Comparison of ENCODE assay signal across 31 cellular contexts in the genomic region with DNA sequence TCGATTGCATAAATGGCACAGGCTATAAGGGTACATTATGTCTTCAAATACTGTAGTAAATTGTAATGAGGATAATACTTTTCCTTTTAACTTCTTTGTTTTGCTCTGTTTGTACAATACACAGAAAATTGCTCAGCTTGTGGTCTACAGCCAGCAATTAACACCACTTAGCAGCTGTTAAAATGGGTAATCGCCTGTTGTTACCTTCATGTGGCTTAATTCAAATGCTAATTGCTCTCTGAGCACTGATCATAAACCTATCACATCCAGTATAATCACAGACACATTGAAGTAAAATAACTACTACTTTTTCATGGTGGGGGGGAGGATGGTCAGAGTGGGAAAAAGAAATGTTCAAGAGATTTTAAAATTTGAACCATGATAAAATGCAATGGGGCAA.
DNase-seq lines count a peak whose midpoint lies in the region; ATAC-seq, FAIRE-seq and TF ChIP-seq lines count a peak whose summit lies in the region.
"Had no signal": no experiment of that assay in that cellular context is flagged by ENCODE, and none has a peak within 500 bp of the region (broad histone marks: within the 10 kb centered on the region; RNA-seq: fewer than 3 reads in every experiment).

No MANE protein-coding gene starts in this region.

- H3K27me3 Mint-ChIP-seq in activated CD8-positive, alpha-beta T cell treated with anti-CD3 and anti-CD28 coated beads for 36 hours, result no peaks in the 10 kb centered on the region
- H3K27me3 Mint-ChIP-seq in activated T-helper 1 cell treated with anti-CD3 and anti-CD28 coated beads, Interleukin-12 subunit alpha, Interleukin-12 subunit beta, Interleukin-2, Interleukin-4 antibody, amounts not matched to agents 30 ng/mL and 10 ng/mL and 1 ng/mL, durations not matched to agents 14 hours and 24 hours and 36 hours (ENCODE audit: insufficient read depth), result no peaks in the 10 kb centered on the region
- H3K27me3 Mint-ChIP-seq: activated CD4-positive, alpha-beta T cell treated with anti-CD3 and anti-CD28 coated beads for 36 hours; activated naive CD8-positive, alpha-beta T cell treated with anti-CD3 and anti-CD28 coated beads, Interleukin-2, amount 10 ng/mL, durations not matched to agents 7 days and 5 days; CD4-positive, alpha-beta memory T cell; effector memory CD8-positive, alpha-beta T cell; T-helper 17 cell had no signal

- intact Hi-C loops in activated CD8-positive, alpha-beta T cell treated with anti-CD3 and anti-CD28 coated beads for 36 hours (cut with micrococcal nuclease), result no loop called here
- intact Hi-C loops in activated T-helper 1 cell treated with anti-CD3 and anti-CD28 coated beads, Interleukin-12 subunit alpha, Interleukin-12 subunit beta, Interleukin-2, Interleukin-4 antibody, amounts not matched to agents 30 ng/mL and 10 ng/mL and 1 ng/mL, durations not matched to agents 14 hours and 24 hours and 36 hours (cut with micrococcal nuclease), result no loop called here

- no peak overlapping the region for H3K27ac Mint-ChIP-seq in activated CD8-positive, alpha-beta T cell treated with anti-CD3 and anti-CD28 coated beads for 36 hours
- H3K27ac Mint-ChIP-seq in activated T-helper 1 cell treated with anti-CD3 and anti-CD28 coated beads, Interleukin-12 subunit alpha, Interleukin-12 subunit beta, Interleukin-2, Interleukin-4 antibody, amounts not matched to agents 30 ng/mL and 10 ng/mL and 1 ng/mL, durations not matched to agents 14 hours and 24 hours and 36 hours, result no peak overlapping the region
- H3K27ac Mint-ChIP-seq: activated CD4-positive, alpha-beta T cell treated with anti-CD3 and anti-CD28 coated beads for 36 hours; activated naive CD8-positive, alpha-beta T cell treated with anti-CD3 and anti-CD28 coated beads, Interleukin-2, amount 10 ng/mL, durations not matched to agents 7 days and 5 days; CD4-positive, alpha-beta memory T cell; effector memory CD8-positive, alpha-beta T cell; T-helper 17 cell had no signal

- no peak for FAIRE-seq in D721Med (lab: Jason Lieb, UNC)
- FAIRE-seq: islet of Langerhans, urothelium cell line had no signal

- no peak for TF ChIP-seq CTCF in D721Med (IDR thresholded peaks at IDR 0.05; ENCODE audit: insufficient read depth, missing control alignments)
- no peak for TF ChIP-seq CTCF in activated CD8-positive, alpha-beta T cell treated with anti-CD3 and anti-CD28 coated beads for 36 hours (IDR thresholded peaks at IDR 0.05)

- no peak for ATAC-seq in activated CD4-positive, CD25-positive, alpha-beta regulatory T cell treated with anti-CD3 and anti-CD28 coated beads, Interleukin-2, amount 50 U/mL, for 24 hours
- no peak for ATAC-seq in activated CD8-positive, alpha-beta T cell treated with anti-CD3 and anti-CD28 coated beads for 36 hours
- ATAC-seq: activated CD4-positive, alpha-beta T cell treated with anti-CD3 and anti-CD28 coated beads for 36 hours; effector memory CD8-positive, alpha-beta T cell; esophagus mucosa; heart left ventricle; T-helper 17 cell had no signal

- H3K4me1 Mint-ChIP-seq in activated CD8-positive, alpha-beta T cell treated with anti-CD3 and anti-CD28 coated beads for 36 hours (ENCODE audit: low read depth), result no peaks in the 10 kb centered on the region
- H3K4me1 Mint-ChIP-seq in activated T-helper 1 cell treated with anti-CD3 and anti-CD28 coated beads, Interleukin-12 subunit alpha, Interleukin-12 subunit beta, Interleukin-2, Interleukin-4 antibody, amounts not matched to agents 30 ng/mL and 10 ng/mL and 1 ng/mL, durations not matched to agents 14 hours and 24 hours and 36 hours (ENCODE audit: low read depth), result no peaks in the 10 kb centered on the region
- H3K4me1 Mint-ChIP-seq: activated CD4-positive, alpha-beta T cell treated with anti-CD3 and anti-CD28 coated beads for 36 hours; activated naive CD8-positive, alpha-beta T cell treated with anti-CD3 and anti-CD28 coated beads, Interleukin-2, amount 10 ng/mL, durations not matched to agents 7 days and 5 days; CD4-positive, alpha-beta memory T cell; T-helper 17 cell had no signal

- CTCF ChIA-PET in activated CD8-positive, alpha-beta T cell treated with anti-CD3 and anti-CD28 coated beads for 36 hours (lab: Charles Lee), result no interaction called here

- no peaks in the 10 kb centered on the region for H3K36me3 Mint-ChIP-seq in activated CD8-positive, alpha-beta T cell treated with anti-CD3 and anti-CD28 coated beads for 36 hours (ENCODE audit: low read depth)
- H3K36me3 Mint-ChIP-seq in activated T-helper 1 cell treated with anti-CD3 and anti-CD28 coated beads, Interleukin-12 subunit alpha, Interleukin-12 subunit beta, Interleukin-2, Interleukin-4 antibody, amounts not matched to agents 30 ng/mL and 10 ng/mL and 1 ng/mL, durations not matched to agents 14 hours and 24 hours and 36 hours (ENCODE audit: low read depth), result no peaks in the 10 kb centered on the region
- H3K36me3 Mint-ChIP-seq: activated naive CD8-positive, alpha-beta T cell treated with anti-CD3 and anti-CD28 coated beads, Interleukin-2, amount 10 ng/mL, durations not matched to agents 7 days and 5 days; CD4-positive, alpha-beta memory T cell had no signal

- POLR2A ChIA-PET in activated CD8-positive, alpha-beta T cell treated with anti-CD3 and anti-CD28 coated beads for 36 hours (lab: Charles Lee), result no interaction called here

- H3K9me3 Mint-ChIP-seq in activated CD8-positive, alpha-beta T cell treated with anti-CD3 and anti-CD28 coated beads for 36 hours, result peaks cover 2% of the 10 kb centered on the region
- no peaks in the 10 kb centered on the region for H3K9me3 Mint-ChIP-seq in activated T-helper 1 cell treated with anti-CD3 and anti-CD28 coated beads, Interleukin-12 subunit alpha, Interleukin-12 subunit beta, Interleukin-2, Interleukin-4 antibody, amounts not matched to agents 30 ng/mL and 10 ng/mL and 1 ng/mL, durations not matched to agents 14 hours and 24 hours and 36 hours

- peak; percentile 18 for DNase-seq in D721Med (ENCODE audit: insufficient read length, low spot score)
- peak in 2 of 3 experiments; percentile 82 to 99 for DNase-seq in NCI-H1417 (lab: John Stamatoyannopoulos, UW)
- DNase-seq in NCI-H774 (lab: John Stamatoyannopoulos, UW), result peak; percentile 78
- peak; percentile 49 for DNase-seq in iPS DF 4.7 (ENCODE audit: extremely low read depth, low spot score)
- DNase-seq in activated CD8-positive, alpha-beta T cell treated with anti-CD3 and anti-CD28 coated beads for 36 hours, result no peak
- DNase-seq in NCI-H2227 (lab: John Stamatoyannopoulos, UW; ENCODE audit: unreplicated experiment), result no peak
- no peak for DNase-seq in activated T-helper 1 cell treated with anti-CD3 and anti-CD28 coated beads, Interleukin-12 subunit alpha, Interleukin-12 subunit beta, Interleukin-2, Interleukin-4 antibody, amounts not matched to agents 30 ng/mL and 10 ng/mL and 1 ng/mL, durations not matched to agents 14 hours and 24 hours and 36 hours (ENCODE audit: low spot score)
- DNase-seq: activated CD4-positive, alpha-beta T cell treated with anti-CD3 and anti-CD28 coated beads for 36 hours; activated gamma-delta T cell; activated naive CD8-positive, alpha-beta T cell treated with anti-CD3 and anti-CD28 coated beads, Interleukin-2, amount 10 ng/mL, durations not matched to agents 7 days and 5 days; activated T-cell treated with anti-CD3 and anti-CD28 coated beads, Interleukin-2, amount 50 U/mL, for 1 hour; CD4-positive, alpha-beta memory T cell; cortex of kidney; DMS 273 treated with DMSO at 0.1 percent for 48 hours; effector memory CD8-positive, alpha-beta T cell; foreskin fibroblast; GOT3; heart left ventricle; KBM-7; left ventricle myocardium inferior; MM.1S; NCI-H1694 treated with DMSO at 0.1 percent for 48 hours; NCI-H2227 treated with DMSO at 0.1 percent for 48 hours; NCI-H82; SK-N-SH; stimulated activated naive CD4-positive, alpha-beta T cell; T-helper 17 cell had no signal

- H3K4me3 Mint-ChIP-seq in activated CD8-positive, alpha-beta T cell treated with anti-CD3 and anti-CD28 coated beads for 36 hours, result no peak overlapping the region
- no peak overlapping the region for H3K4me3 Mint-ChIP-seq in activated T-helper 1 cell treated with anti-CD3 and anti-CD28 coated beads, Interleukin-12 subunit alpha, Interleukin-12 subunit beta, Interleukin-2, Interleukin-4 antibody, amounts not matched to agents 30 ng/mL and 10 ng/mL and 1 ng/mL, durations not matched to agents 14 hours and 24 hours and 36 hours
- H3K4me3 Mint-ChIP-seq: activated CD4-positive, alpha-beta T cell treated with anti-CD3 and anti-CD28 coated beads for 36 hours; activated naive CD8-positive, alpha-beta T cell treated with anti-CD3 and anti-CD28 coated beads, Interleukin-2, amount 10 ng/mL, durations not matched to agents 7 days and 5 days; CD4-positive, alpha-beta memory T cell; effector memory CD8-positive, alpha-beta T cell; T-helper 17 cell had no signal

Comparison
In these comparisons a context has a peak if more than half of its experiments do, and no peak if none do; other contexts are left out.
1. DNase-seq: peak in D721Med (single experiment), NCI-H1417 (2 of 3), NCI-H774 (single experiment) and iPS DF 4.7 (single experiment); none in activated CD8-positive, alpha-beta T cell treated with anti-CD3 and anti-CD28 coated beads for 36 hours (single experiment), NCI-H2227 (single experiment) and activated T-helper 1 cell treated with anti-CD3 and anti-CD28 coated beads, Interleukin-12 subunit alpha, Interleukin-12 subunit beta, Interleukin-2, Interleukin-4 antibody, amounts not matched to agents 30 ng/mL and 10 ng/mL and 1 ng/mL, durations not matched to agents 14 hours and 24 hours and 36 hours (single experiment).